ENCODE assay signal across 9 cellular contexts in the genomic region with DNA sequence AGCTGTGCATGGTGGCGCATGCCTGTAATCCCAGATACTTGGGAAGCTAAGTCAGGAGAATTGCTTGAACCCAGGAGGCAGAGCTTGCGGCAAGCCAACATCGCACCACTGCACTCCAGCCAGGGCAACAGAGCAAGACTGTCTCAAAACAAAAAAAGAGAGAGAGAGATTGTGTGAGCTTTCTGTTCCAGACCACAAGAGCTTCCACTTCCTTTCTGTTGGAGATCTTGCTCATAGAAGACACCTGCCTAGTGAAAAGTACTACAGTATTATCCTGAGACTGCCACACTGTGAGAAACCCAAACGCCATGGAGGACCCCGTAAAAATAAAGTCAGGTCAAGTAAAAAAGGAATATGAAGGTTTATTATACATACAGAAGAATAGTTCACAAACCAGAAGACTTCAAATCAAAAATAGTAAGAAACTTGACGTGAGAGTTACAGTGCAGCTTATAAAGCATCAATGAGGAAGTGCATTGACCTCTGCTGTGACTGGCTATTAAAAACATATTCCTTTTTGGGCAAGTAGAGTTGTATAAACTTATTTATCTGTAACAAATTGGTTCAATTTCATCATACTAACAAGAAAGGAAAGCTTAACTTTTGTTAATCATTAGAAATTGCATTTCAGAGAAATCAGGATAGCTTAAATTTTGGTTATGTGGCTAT. TPM values are rescaled to one million over a fixed set of nuclear protein-coding genes. Genes with fewer than 3 reads are reported as not detected.
DNase-seq lines count a peak whose midpoint lies in the region; ATAC-seq lines count a peak whose summit lies in the region.
"Had no signal": no experiment of that assay in that cellular context is flagged by ENCODE, and none has a peak within 500 bp of the region (broad histone marks: within the 10 kb centered on the region; RNA-seq: fewer than 3 reads in every experiment).

No MANE protein-coding gene starts in this region.

- DNase-seq in CD1c-positive myeloid dendritic cell (ENCODE audit: extremely low spot score) (peak; percentile 35), mesendoderm (no peak), HUDEP-2 (lab: John Stamatoyannopoulos, UW; ENCODE audit: unreplicated experiment in 76 of 76) (no peak), NCI-H2171 treated with DMSO at 0.1 percent for 48 hours (lab: John Stamatoyannopoulos, UW) (no peak), GOT3 (lab: John Stamatoyannopoulos, UW) (no peak)
- DNase-seq in T-helper 2 cell treated with Interferon-gamma antibody and Interleukin-4, amounts not matched to agents 5 μg/mL and 100 μg/mL, for 36 hours (ENCODE audit: low spot score), result peak; percentile 27
- DNase-seq: esophagus squamous epithelium had no signal

- H4K5ac ChIP-seq in mesendoderm (ENCODE audit: low read length), result no peak overlapping the region

- peak overlapping the region; percentile 95 for H3K27ac Mint-ChIP-seq in T-helper 2 cell treated with Interferon-gamma antibody and Interleukin-4, amounts not matched to agents 5 μg/mL and 100 μg/mL, for 36 hours

- ATAC-seq in GM19324 (IDR thresholded peaks at IDR 0.05; ENCODE audit: low FRiP score, unreplicated experiment) (peak; percentile 74), HG03108 (IDR thresholded peaks at IDR 0.05; ENCODE audit: unreplicated experiment) (peak; percentile 71)

- H3K9me3 Mint-ChIP-seq in T-helper 2 cell treated with Interferon-gamma antibody and Interleukin-4, amounts not matched to agents 5 μg/mL and 100 μg/mL, for 36 hours, result peaks cover 19% of the 10 kb centered on the region

- peaks cover 7% of the 10 kb centered on the region for H3K36me3 Mint-ChIP-seq in T-helper 2 cell treated with Interferon-gamma antibody and Interleukin-4, amounts not matched to agents 5 μg/mL and 100 μg/mL, for 36 hours (ENCODE audit: low read depth)

- no peak overlapping the region for H3K4me2 ChIP-seq in mesendoderm (ENCODE audit: low read length)

- no peaks in the 10 kb centered on the region for H3K79me2 ChIP-seq in mesendoderm (ENCODE audit: control insufficient read depth, insufficient read depth, low read length)

- no peak overlapping the region for H3K9ac ChIP-seq in mesendoderm (ENCODE audit: low read length)

- H3K27ac ChIP-seq in mesendoderm (ENCODE audit: low read depth, low read length), result no peak overlapping the region
- H3K27ac ChIP-seq: esophagus squamous epithelium had no signal

- no peaks in the 10 kb centered on the region for H3K36me3 ChIP-seq in mesendoderm (ENCODE audit: control insufficient read depth, insufficient read depth, low read length)
- H3K36me3 ChIP-seq: esophagus squamous epithelium had no signal

- H2AK5ac ChIP-seq in mesendoderm (ENCODE audit: low read length), result no peak overlapping the region

- H3K18ac ChIP-seq in mesendoderm (ENCODE audit: low read length), result no peak overlapping the region

- peaks cover 62% of the 10 kb centered on the region for H3K4me1 Mint-ChIP-seq in T-helper 2 cell treated with Interferon-gamma antibody and Interleukin-4, amounts not matched to agents 5 μg/mL and 100 μg/mL, for 36 hours (ENCODE audit: low read depth)

- peak overlapping the region; percentile 74 for H3K4me3 Mint-ChIP-seq in T-helper 2 cell treated with Interferon-gamma antibody and Interleukin-4, amounts not matched to agents 5 μg/mL and 100 μg/mL, for 36 hours

- H3K79me1 ChIP-seq in mesendoderm (ENCODE audit: low read length), result no peaks in the 10 kb centered on the region

- H3K4me3 ChIP-seq in mesendoderm (ENCODE audit: low read length), result no peak overlapping the region
- H3K4me3 ChIP-seq: esophagus squamous epithelium had no signal

- H3K27me3 Mint-ChIP-seq in T-helper 2 cell treated with Interferon-gamma antibody and Interleukin-4, amounts not matched to agents 5 μg/mL and 100 μg/mL, for 36 hours (ENCODE audit: low read depth), result no peaks in the 10 kb centered on the region

- H3K23ac ChIP-seq in mesendoderm (ENCODE audit: low read length), result no peak overlapping the region

- no CpG with 5 or more reads among the region's 6 CpGs for WGBS in mesendoderm (ENCODE audit: extremely low coverage, insufficient coverage, low lambda C conversion rate)

- no peaks in the 10 kb centered on the region for H3K27me3 ChIP-seq in mesendoderm (ENCODE audit: insufficient read depth, low read length, poor library complexity)

- H2BK5ac ChIP-seq in mesendoderm (ENCODE audit: low read length), result no peak overlapping the region

- no peak overlapping the region for H2BK15ac ChIP-seq in mesendoderm (replicated peaks; ENCODE audit: low read depth)

- no peak overlapping the region for H4K8ac ChIP-seq in mesendoderm (ENCODE audit: low read depth, low read length)

- no peak overlapping the region for H3K56ac ChIP-seq in mesendoderm (ENCODE audit: low read length)

- H3K4ac ChIP-seq in mesendoderm (ENCODE audit: low read depth, low read length), result no peak overlapping the region

- H3K4me1 ChIP-seq in mesendoderm (ENCODE audit: control insufficient read depth, low read depth, low read length), result no peaks in the 10 kb centered on the region

- no peak overlapping the region for H2BK120ac ChIP-seq in mesendoderm (ENCODE audit: low read depth, low read length)

RNA-seq across cellular contexts. Expression of a gene that starts 4.3 kb away (rescaled TPM):
- 27.3 TPM for polyA plus RNA-seq in mesendoderm (2013, experiment 1 of 2)
- 27.3 TPM for polyA plus RNA-seq in mesendoderm (2013, experiment 2 of 2)

Comparison
In these comparisons a context has a peak if more than half of its experiments do, and no peak if none do; other contexts are left out.
1. DNase-seq: peak in CD1c-positive myeloid dendritic cell (single experiment) and T-helper 2 cell treated with Interferon-gamma antibody and Interleukin-4, amounts not matched to agents 5 μg/mL and 100 μg/mL, for 36 hours (single experiment); none in mesendoderm (single experiment), HUDEP-2 (0 of 76), NCI-H2171 treated with DMSO at 0.1 percent for 48 hours (single experiment) and GOT3 (single experiment).